8 cellular contexts compared by ENCODE assay signal in genomic region chr17:29180051-29180787, GRCh38. TPM values are rescaled to one million over a fixed set of nuclear protein-coding genes. Genes with fewer than 3 reads are reported as not detected.
DNase-seq lines count a peak whose midpoint lies in the region; ATAC-seq, FAIRE-seq and TF ChIP-seq lines count a peak whose summit lies in the region.

Gene MYO18A, minus strand, starts transcription at chr17:29180398. Its CDS starts 13,458 bp downstream, at chr17:29166940.

- no peaks in the 10 kb centered on the region for H3K27me3 ChIP-seq in body of pancreas

- ATAC-seq in HG02759 (IDR thresholded peaks at IDR 0.05; ENCODE audit: unreplicated experiment) (peak; percentile 87), body of pancreas (peak; percentile 75), GM18519 (IDR thresholded peaks at IDR 0.05; ENCODE audit: low FRiP score, unreplicated experiment) (no peak)

- H3K4me1 ChIP-seq in body of pancreas: peaks cover 43% of the 10 kb centered on the region

- no peaks in the 10 kb centered on the region for H3K36me3 ChIP-seq in body of pancreas (replicated peaks in 1 of 2; ENCODE audit: insufficient read depth in 1 of 2, low read depth in 2 of 2)

- H3K9me3 ChIP-seq in body of pancreas: no peaks in the 10 kb centered on the region

- FAIRE-seq in GM12891 (lab: Jason Lieb, UNC): peak; percentile 95

- intact Hi-C loops in body of pancreas (cut with DNase I): loop anchor here (5.0 kb wide), 1 partner anchor 33 kb away; no protein-coding TSS in a partner anchor

- 0% methylated on average over 2 to 50 of the region's 75 CpGs for WGBS in body of pancreas, 2 donors

- H3K4me3 ChIP-seq in body of pancreas (peak within 1 kb of the TSS in 1 of 2 donors; percentile 33), iPS-11a (ENCODE audit: low read depth, low read length) (peak within 1 kb of the TSS; percentile 54), skeletal muscle cell (ENCODE audit: low read depth, low read length) (peak within 1 kb of the TSS; percentile 58)

- peak within 1 kb of the TSS; percentile 95 to 98 (median 98) for H3K27ac ChIP-seq in body of pancreas

- TF ChIP-seq POLR2A in GM12891 (IDR thresholded peaks at IDR 0.05; ENCODE audit: low read depth, low read length): no peak
- peak; percentile 31 to 55 (median 36) for TF ChIP-seq POLR2A in body of pancreas (IDR thresholded peaks at IDR 0.05)

- TF ChIP-seq CTCF in body of pancreas (IDR thresholded peaks at IDR 0.05): peak; percentile 78 to 99 (median 86)

- DNase-seq in GM12891 (ENCODE audit: insufficient read length, low spot score): peak; percentile 93
- DNase-seq in NCI-H1694 (lab: John Stamatoyannopoulos, UW): peak; percentile 48
- peak; percentile 82 for DNase-seq in UCSD-AML1 (lab: John Stamatoyannopoulos, UW; ENCODE audit: unreplicated experiment)
- peak; percentile 79 to 85 (median 83) for DNase-seq in body of pancreas
- no peak for DNase-seq in skeletal muscle cell (ENCODE audit: low read depth)

TF ChIP-seq in GM12891, 5 proteins besides CTCF, POLR2A, EP300 and RAD21:
- no peak for TF ChIP-seq TAF1 (IDR thresholded peaks at IDR 0.05; ENCODE audit: low read depth, low read length)
- no peak for TF ChIP-seq POU2F2 (IDR thresholded peaks at IDR 0.05; ENCODE audit: low read depth, low read length)
- no peak for TF ChIP-seq POLR2AphosphoS5 (IDR thresholded peaks at IDR 0.05; ENCODE audit: low read depth, low read length)
- no peak for TF ChIP-seq SPI1 (IDR thresholded peaks at IDR 0.05; ENCODE audit: low read depth, low read length)
- no peak for TF ChIP-seq PAX5 (IDR thresholded peaks at IDR 0.05; ENCODE audit: insufficient read depth, low read length, severe bottlenecking)

RNA-seq across cellular contexts. Expression of gene MYO18A, which starts in this region (rescaled TPM):
- polyA plus RNA-seq in GM12891 (2012; ENCODE audit: low read depth, missing spikeins): 25.5 TPM
- 10 to 100 TPM; 45.4 to 73.2 TPM for total RNA-seq in body of pancreas
